Comparison of ENCODE assay signal across 9 cellular contexts in the genomic region with DNA sequence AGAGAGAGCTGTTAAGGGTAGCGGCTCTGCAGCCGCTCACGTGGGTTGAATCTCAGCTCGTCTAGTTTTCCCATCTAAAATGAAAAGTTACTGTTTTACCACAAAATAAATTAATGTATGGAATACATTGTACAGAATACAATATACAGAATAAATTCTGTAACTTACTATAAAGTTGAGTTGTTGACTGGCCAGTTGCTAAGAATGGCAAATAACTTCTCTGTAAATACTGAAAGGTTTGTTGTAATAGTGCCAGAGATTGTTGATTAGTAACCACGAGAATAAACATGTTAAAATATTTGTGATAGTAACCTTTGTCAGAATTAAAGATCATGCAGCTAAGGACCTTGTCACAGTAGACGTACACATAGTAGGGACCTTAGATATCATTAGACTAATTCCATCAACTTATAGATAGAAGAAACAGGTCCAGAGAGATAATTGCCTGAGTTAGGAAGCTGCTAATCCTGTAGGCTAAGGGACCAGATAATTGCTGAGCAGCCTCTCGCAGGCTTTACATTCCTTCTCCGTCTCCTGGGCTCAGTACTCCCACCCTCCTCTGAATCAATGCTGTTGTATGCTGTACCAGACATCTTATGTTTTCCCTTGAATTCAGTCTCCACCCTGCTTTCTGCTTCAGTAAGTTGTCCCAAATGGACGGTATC. TPM values are rescaled to one million over a fixed set of nuclear protein-coding genes. Genes with fewer than 3 reads are reported as not detected.
DNase-seq lines count a peak whose midpoint lies in the region; ATAC-seq, FAIRE-seq and TF ChIP-seq lines count a peak whose summit lies in the region.
"Had no signal": no experiment of that assay in that cellular context is flagged by ENCODE, and none has a peak within 500 bp of the region (broad histone marks: within the 10 kb centered on the region; RNA-seq: fewer than 3 reads in every experiment).

No MANE protein-coding gene starts in this region.

- intact Hi-C loops in activated T-helper 2 cell treated with anti-CD3 and anti-CD28 coated beads, Interferon-gamma antibody, Interleukin-2, Interleukin-4, amounts not matched to agents 10 μg/mL and 5 μg/mL and 100 μg/mL, durations not matched to agents 14 hours and 24 hours and 36 hours (cut with micrococcal nuclease): no loop called here
- intact Hi-C loops in kidney (cut with DNase I): no loop called here

- TF ChIP-seq EP300 in tibial nerve (IDR thresholded peaks at IDR 0.05): no peak

- H3K4me1 Mint-ChIP-seq in activated T-cell treated with anti-CD3 and anti-CD28 coated beads, Interleukin-2, amount 50 U/mL, for 72 hours (ENCODE audit: low read depth): peaks cover 41% of the 10 kb centered on the region
- peaks cover 31% of the 10 kb centered on the region for H3K4me1 Mint-ChIP-seq in activated T-helper 2 cell treated with anti-CD3 and anti-CD28 coated beads, Interferon-gamma antibody, Interleukin-2, Interleukin-4, amounts not matched to agents 10 μg/mL and 5 μg/mL and 100 μg/mL, durations not matched to agents 14 hours and 24 hours and 36 hours (ENCODE audit: low read depth)

- peak overlapping the region; percentile 34 for H3K27ac Mint-ChIP-seq in activated T-cell treated with anti-CD3 and anti-CD28 coated beads, Interleukin-2, amount 50 U/mL, for 72 hours
- H3K27ac Mint-ChIP-seq in activated T-helper 2 cell treated with anti-CD3 and anti-CD28 coated beads, Interferon-gamma antibody, Interleukin-2, Interleukin-4, amounts not matched to agents 10 μg/mL and 5 μg/mL and 100 μg/mL, durations not matched to agents 14 hours and 24 hours and 36 hours: peak overlapping the region; percentile 24

- H3K4me3 ChIP-seq in kidney (ENCODE audit: low read length in 2 of 2) (peak overlapping the region; percentile 50 to 81), tibial nerve (peak overlapping the region; percentile 47 to 79 (median 68))

- H3K36me3 Mint-ChIP-seq in activated T-cell treated with anti-CD3 and anti-CD28 coated beads, Interleukin-2, amount 50 U/mL, for 72 hours (ENCODE audit: insufficient read depth in 2 of 2): peaks cover 1 to 4% of the 10 kb centered on the region in 2 donors
- peaks cover 6% of the 10 kb centered on the region for H3K36me3 Mint-ChIP-seq in activated T-helper 2 cell treated with anti-CD3 and anti-CD28 coated beads, Interferon-gamma antibody, Interleukin-2, Interleukin-4, amounts not matched to agents 10 μg/mL and 5 μg/mL and 100 μg/mL, durations not matched to agents 14 hours and 24 hours and 36 hours (ENCODE audit: low read depth)

- TF ChIP-seq POLR2A in tibial nerve (IDR thresholded peaks at IDR 0.05): no peak

- H3K36me3 ChIP-seq in kidney (ENCODE audit: control insufficient read depth in 1 of 2, insufficient read depth in 2 of 2, low read length in 2 of 2): no peaks in the 10 kb centered on the region
- no peaks in the 10 kb centered on the region for H3K36me3 ChIP-seq in tibial nerve

- no peak for ATAC-seq in activated T-cell treated with anti-CD3 and anti-CD28 coated beads, Interleukin-2, amount 50 U/mL, for 72 hours (replicated peaks in 1 of 2)
- no peak for ATAC-seq in HG02610 (IDR thresholded peaks at IDR 0.05; ENCODE audit: unreplicated experiment)
- no peak for ATAC-seq in HG02840 (IDR thresholded peaks at IDR 0.05; ENCODE audit: low FRiP score, unreplicated experiment)

- H3K27me3 ChIP-seq in tibial nerve: no peaks in the 10 kb centered on the region

- H3K9me3 Mint-ChIP-seq in activated T-cell treated with anti-CD3 and anti-CD28 coated beads, Interleukin-2, amount 50 U/mL, for 72 hours: no peaks in the 10 kb centered on the region
- H3K9me3 Mint-ChIP-seq in activated T-helper 2 cell treated with anti-CD3 and anti-CD28 coated beads, Interferon-gamma antibody, Interleukin-2, Interleukin-4, amounts not matched to agents 10 μg/mL and 5 μg/mL and 100 μg/mL, durations not matched to agents 14 hours and 24 hours and 36 hours: no peaks in the 10 kb centered on the region

- DNase-seq in activated T-cell treated with anti-CD3 and anti-CD28 coated beads, Interleukin-2, amount 50 U/mL, for 72 hours: no peak
- DNase-seq in activated T-cell treated with anti-CD3 and anti-CD28 coated beads, Interleukin-2, amount 50 U/mL, for 1 hour: no peak
- no peak for DNase-seq in activated T-helper 2 cell treated with anti-CD3 and anti-CD28 coated beads, Interferon-gamma antibody, Interleukin-2, Interleukin-4, amounts not matched to agents 10 μg/mL and 5 μg/mL and 100 μg/mL, durations not matched to agents 14 hours and 24 hours and 36 hours (ENCODE audit: low spot score)
- no peak for DNase-seq in kidney
- no peak for DNase-seq in tibial nerve (ENCODE audit: low spot score in 2 of 2)
- no peak for DNase-seq in epidermal melanocyte (ENCODE audit: insufficient read length, low spot score)

- H3K4me3 Mint-ChIP-seq in activated T-cell treated with anti-CD3 and anti-CD28 coated beads, Interleukin-2, amount 50 U/mL, for 72 hours: peak overlapping the region; percentile 96 to 98
- H3K4me3 Mint-ChIP-seq in activated T-helper 2 cell treated with anti-CD3 and anti-CD28 coated beads, Interferon-gamma antibody, Interleukin-2, Interleukin-4, amounts not matched to agents 10 μg/mL and 5 μg/mL and 100 μg/mL, durations not matched to agents 14 hours and 24 hours and 36 hours (ENCODE audit: low read depth): peak overlapping the region; percentile 97

- WGBS in tibial nerve, 2 donors: 15% methylated on average over 9 of the region's 9 CpGs

- H3K9me3 ChIP-seq in kidney (ENCODE audit: control insufficient read depth in 1 of 2, low read length in 2 of 2) (no peaks in the 10 kb centered on the region), tibial nerve (no peaks in the 10 kb centered on the region)

- peaks cover 15 to 18% of the 10 kb centered on the region in 2 donors for H3K4me1 ChIP-seq in kidney (ENCODE audit: control insufficient read depth in 1 of 2, insufficient read depth in 1 of 2, low read depth in 1 of 2, low read length in 2 of 2)
- peaks cover 0 to 51% (median 29%) of the 10 kb centered on the region in 4 donors for H3K4me1 ChIP-seq in tibial nerve

- H3K27ac ChIP-seq in kidney (ENCODE audit: low read depth in 2 of 2, low read length in 2 of 2) (peak overlapping the region in 1 of 2 donors; percentile 58), tibial nerve (peak overlapping the region; percentile 40 to 99 (median 86))

- TF ChIP-seq CTCF in kidney (IDR thresholded peaks at IDR 0.05; ENCODE audit: borderline replicate concordance, extremely low read depth, insufficient read depth) (no peak), tibial nerve (IDR thresholded peaks at IDR 0.05) (no peak)

- H3K9ac ChIP-seq in kidney (ENCODE audit: low read length in 2 of 2): peak overlapping the region in 1 of 2 donors; percentile 72

- H3K27me3 Mint-ChIP-seq in activated T-cell treated with anti-CD3 and anti-CD28 coated beads, Interleukin-2, amount 50 U/mL, for 72 hours (ENCODE audit: low read depth): no peaks in the 10 kb centered on the region
- H3K27me3 Mint-ChIP-seq in activated T-helper 2 cell treated with anti-CD3 and anti-CD28 coated beads, Interferon-gamma antibody, Interleukin-2, Interleukin-4, amounts not matched to agents 10 μg/mL and 5 μg/mL and 100 μg/mL, durations not matched to agents 14 hours and 24 hours and 36 hours (ENCODE audit: low read depth): no peaks in the 10 kb centered on the region

- FAIRE-seq in kidney (lab: Jason Lieb, UNC): no peak
- FAIRE-seq: colon had no signal

RNA-seq across cellular contexts. Expression of a gene that starts 0.6 kb away (rescaled TPM):
- total RNA-seq in activated T-cell treated with anti-CD3 and anti-CD28 coated beads, Interleukin-2, amount 50 U/mL, for 72 hours: 10 to 100 TPM; 26.9 to 29.6 TPM
- total RNA-seq in activated T-helper 2 cell treated with anti-CD3 and anti-CD28 coated beads, Interferon-gamma antibody, Interleukin-2, Interleukin-4, amounts not matched to agents 10 μg/mL and 5 μg/mL and 100 μg/mL, durations not matched to agents 14 hours and 24 hours and 36 hours: 23.1 and 24.2 TPM in 2 replicates
- total RNA-seq in kidney: 14.2 TPM
- 14.2 TPM for polyA plus RNA-seq in kidney (ENCODE audit: insufficient read depth, low read depth, low replicate concordance)
- 10 to 100 TPM in 1 of 4 donors, 1 to 10 TPM in 3; 6.0 to 13.3 (median 6.9) TPM for total RNA-seq in tibial nerve

RNA-seq across cellular contexts. Expression of a gene that starts 4.9 kb away (rescaled TPM):
- 100 to 1,000 TPM; 179 to 200 TPM for total RNA-seq in activated T-cell treated with anti-CD3 and anti-CD28 coated beads, Interleukin-2, amount 50 U/mL, for 72 hours
- total RNA-seq in activated T-helper 2 cell treated with anti-CD3 and anti-CD28 coated beads, Interferon-gamma antibody, Interleukin-2, Interleukin-4, amounts not matched to agents 10 μg/mL and 5 μg/mL and 100 μg/mL, durations not matched to agents 14 hours and 24 hours and 36 hours: 137 and 144 TPM in 2 replicates
- total RNA-seq in kidney (51.9 TPM), tibial nerve (10 to 100 TPM; 26.6 to 48.0 (median 35.5) TPM)
- 17.1 TPM for polyA plus RNA-seq in kidney (ENCODE audit: insufficient read depth, low read depth, low replicate concordance)

RNA-seq across cellular contexts. Expression of a gene that starts 18.5 kb away (rescaled TPM):
- total RNA-seq in activated T-cell treated with anti-CD3 and anti-CD28 coated beads, Interleukin-2, amount 50 U/mL, for 72 hours: 10 to 100 TPM; 39.2 to 43.0 TPM
- total RNA-seq in activated T-helper 2 cell treated with anti-CD3 and anti-CD28 coated beads, Interferon-gamma antibody, Interleukin-2, Interleukin-4, amounts not matched to agents 10 μg/mL and 5 μg/mL and 100 μg/mL, durations not matched to agents 14 hours and 24 hours and 36 hours: 48.4 and 48.5 TPM in 2 replicates
- total RNA-seq in kidney (30.5 TPM), tibial nerve (10 to 100 TPM; 22.7 to 40.2 (median 29.2) TPM)
- 26.7 TPM for polyA plus RNA-seq in kidney (ENCODE audit: insufficient read depth, low read depth, low replicate concordance)

RNA-seq across cellular contexts. Expression of a gene that starts 25.7 kb away (rescaled TPM):
- 100 to 1,000 TPM; 102 to 127 TPM for total RNA-seq in activated T-cell treated with anti-CD3 and anti-CD28 coated beads, Interleukin-2, amount 50 U/mL, for 72 hours
- total RNA-seq in activated T-helper 2 cell treated with anti-CD3 and anti-CD28 coated beads, Interferon-gamma antibody, Interleukin-2, Interleukin-4, amounts not matched to agents 10 μg/mL and 5 μg/mL and 100 μg/mL, durations not matched to agents 14 hours and 24 hours and 36 hours: 88.3 and 96.6 TPM in 2 replicates
- total RNA-seq in kidney (47.9 TPM), tibial nerve (10 to 100 TPM; 21.3 to 36.0 (median 26.2) TPM)
- polyA plus RNA-seq in kidney (ENCODE audit: insufficient read depth, low read depth, low replicate concordance): 9.5 TPM

RNA-seq across cellular contexts. Expression of a gene that starts 28.8 kb away (rescaled TPM):
- total RNA-seq in activated T-cell treated with anti-CD3 and anti-CD28 coated beads, Interleukin-2, amount 50 U/mL, for 72 hours: 100 to 1,000 TPM; 668 to 724 TPM
- total RNA-seq in activated T-helper 2 cell treated with anti-CD3 and anti-CD28 coated beads, Interferon-gamma antibody, Interleukin-2, Interleukin-4, amounts not matched to agents 10 μg/mL and 5 μg/mL and 100 μg/mL, durations not matched to agents 14 hours and 24 hours and 36 hours: 1,115 and 1,128 TPM in 2 replicates
- total RNA-seq in kidney (295 TPM), tibial nerve (100 to 1,000 TPM; 152 to 218 (median 207) TPM)
- 197 TPM for polyA plus RNA-seq in kidney (ENCODE audit: insufficient read depth, low read depth, low replicate concordance)
